In the genomic region with DNA sequence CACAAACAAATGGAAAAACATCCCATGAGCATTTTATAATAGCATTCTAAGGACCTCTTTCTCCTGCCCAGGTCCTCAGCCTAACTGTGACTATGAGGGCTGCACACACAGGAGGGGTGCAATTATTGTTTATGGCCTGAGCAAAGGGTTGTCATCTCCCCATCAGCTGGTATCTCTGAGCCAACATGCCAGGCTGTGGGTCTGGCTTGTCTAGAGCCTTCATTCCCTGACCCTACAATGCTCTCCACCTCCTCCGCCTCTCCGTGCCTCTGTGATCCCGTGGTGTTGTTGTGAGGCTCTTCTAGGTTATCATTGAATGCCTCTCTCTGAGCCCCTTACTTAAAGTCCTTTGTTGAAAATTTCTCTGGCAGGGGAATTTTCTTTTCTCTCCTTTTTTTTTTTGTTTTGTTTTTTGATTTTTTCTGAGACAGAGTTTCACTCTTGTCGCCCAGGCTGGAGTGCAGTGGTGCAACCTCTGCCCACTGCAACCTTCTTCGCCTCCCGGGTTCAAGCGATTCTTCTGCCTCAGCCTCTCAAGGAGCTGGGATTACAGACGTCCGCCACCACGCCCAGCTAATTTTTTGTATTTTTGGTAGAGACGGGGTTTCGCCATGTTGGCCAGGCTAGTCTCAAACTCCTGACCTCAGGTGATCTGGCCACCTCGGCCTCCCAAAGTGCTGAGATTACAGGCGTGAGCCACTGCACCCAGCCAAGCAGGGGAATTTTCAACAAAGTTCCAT, we compare ENCODE assay signal across 13 cellular contexts.
DNase-seq lines count a peak whose midpoint lies in the region; ATAC-seq and TF ChIP-seq lines count a peak whose summit lies in the region.
"Had no signal": no experiment of that assay in that cellular context is flagged by ENCODE, and none has a peak within 500 bp of the region (broad histone marks: within the 10 kb centered on the region; RNA-seq: fewer than 3 reads in every experiment).

No MANE protein-coding gene starts in this region.

- TF ChIP-seq CTCF in RWPE2 (IDR thresholded peaks at IDR 0.05; ENCODE audit: poor library complexity, severe bottlenecking) (no peak), sigmoid colon (IDR thresholded peaks at IDR 0.05) (no peak)

- H3K9me3 ChIP-seq in BLaER1 (peaks cover 12% of the 10 kb centered on the region), RWPE2 (ENCODE audit: severe bottlenecking) (peaks cover 2% of the 10 kb centered on the region), sigmoid colon (no peaks in the 10 kb centered on the region)

- H4K20me1 ChIP-seq in BLaER1: no peaks in the 10 kb centered on the region

- no peak for ATAC-seq in RWPE2 (ENCODE audit: low read depth)
- ATAC-seq in left lobe of liver: no peak
- ATAC-seq in HG02840 (IDR thresholded peaks at IDR 0.05; ENCODE audit: low FRiP score, unreplicated experiment): no peak
- ATAC-seq: GM12878 had no signal

- DNase-seq in RWPE2 (ENCODE audit: low spot score) (peak; percentile 18), left lobe of liver (ENCODE audit: low spot score) (peak; percentile 23), sigmoid colon (peak; percentile 20), RPMI8226 (no peak), NCI-H187 (lab: John Stamatoyannopoulos, UW) (no peak)
- DNase-seq: activated naive CD4-positive, alpha-beta T cell treated with anti-CD3 and anti-CD28 coated beads for 36 hours; AML-193; NCI-H2107; NCI-H82; T-helper 1 cell had no signal

- H3K27me3 ChIP-seq in BLaER1: no peaks in the 10 kb centered on the region
- H3K27me3 ChIP-seq in RWPE2 (ENCODE audit: insufficient read depth, poor library complexity, severe bottlenecking): no peaks in the 10 kb centered on the region
- no peaks in the 10 kb centered on the region for H3K27me3 ChIP-seq in sigmoid colon

- peaks cover 77% of the 10 kb centered on the region for H3K4me1 ChIP-seq in BLaER1
- peaks cover 7% of the 10 kb centered on the region for H3K4me1 ChIP-seq in RWPE2 (ENCODE audit: insufficient read depth, poor library complexity, severe bottlenecking)
- H3K4me1 ChIP-seq in sigmoid colon: peaks cover 0 to 41% (median 27%) of the 10 kb centered on the region in 4 donors

- no peak overlapping the region for H3K4me3 ChIP-seq in BLaER1
- H3K4me3 ChIP-seq in RWPE2 (ENCODE audit: severe bottlenecking): no peak overlapping the region
- H3K4me3 ChIP-seq in sigmoid colon: no peak overlapping the region
- H3K4me3 ChIP-seq: GM12878 had no signal

- H3K36me3 ChIP-seq in BLaER1 (peaks cover 10% of the 10 kb centered on the region; the same call in 1 of the 2 replicates), RWPE2 (ENCODE audit: low read depth) (peaks cover 13% of the 10 kb centered on the region), sigmoid colon (peaks cover 0 to 25% (median 2%) of the 10 kb centered on the region in 4 donors)

- H3K27ac ChIP-seq in BLaER1: 0 out of 2 replicates have a peak overlapping the region, but pooled peaks have one; percentile 11
- H3K27ac ChIP-seq in RWPE2 (ENCODE audit: poor library complexity, severe bottlenecking): no peak overlapping the region
- no peak overlapping the region for H3K27ac ChIP-seq in sigmoid colon

- no peak for TF ChIP-seq POLR2A in sigmoid colon (IDR thresholded peaks at IDR 0.05)

- TF ChIP-seq EP300 in sigmoid colon (IDR thresholded peaks at IDR 0.05): no peak

- intact Hi-C loops in sigmoid colon (cut with DNase I): no loop called here

- 95 to 96% methylated on average over 14 of the region's 14 CpGs for WGBS in sigmoid colon, 2 donors

- no peak overlapping the region for H3K4me2 ChIP-seq in BLaER1

- H3K9ac ChIP-seq in BLaER1: no peak overlapping the region

Comparison
In these comparisons a context has a peak if more than half of its experiments do, and no peak if none do; other contexts are left out.
1. DNase-seq: peak in RWPE2 (single experiment), left lobe of liver (single experiment) and sigmoid colon (single experiment); none in RPMI8226 (single experiment) and NCI-H187 (0 of 2).